In the genomic region with DNA sequence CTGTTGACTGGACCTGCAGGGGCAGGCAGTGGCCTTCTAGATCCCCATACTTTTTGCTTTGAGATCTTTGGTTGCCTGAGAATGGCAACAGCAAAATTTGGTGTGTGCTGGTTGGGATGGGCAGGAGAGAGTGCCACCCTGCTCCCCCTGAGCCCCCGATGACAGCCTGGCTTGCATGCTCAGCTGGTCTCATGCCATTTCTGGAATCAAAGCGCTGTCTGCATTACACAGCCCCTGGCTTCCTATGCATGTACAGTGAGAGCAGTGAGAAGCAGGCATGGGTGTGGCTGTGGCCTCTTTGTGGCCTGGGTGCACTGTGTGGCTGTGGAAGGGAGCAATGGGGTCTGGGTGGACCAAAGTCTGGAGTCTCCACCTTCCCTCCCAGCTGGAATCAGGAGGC, we compare ENCODE assay signal across 28 cellular contexts. TPM values are rescaled to one million over a fixed set of nuclear protein-coding genes. Genes with fewer than 3 reads are reported as not detected.
"Had no signal": no experiment of that assay in that cellular context is flagged by ENCODE, and none has a peak within 500 bp of the region (broad histone marks: within the 10 kb centered on the region; RNA-seq: fewer than 3 reads in every experiment).

No MANE protein-coding gene starts in this region.

- H3K4me1 Mint-ChIP-seq: activated T-helper 17 cell treated with anti-CD3 and anti-CD28 coated beads, Interleukin-2, amount 50 U/mL, for 72 hours had no signal

- ATAC-seq: activated CD4-positive, alpha-beta T cell treated with anti-CD3 and anti-CD28 coated beads for 36 hours; activated T-cell treated with anti-CD3 and anti-CD28 coated beads, Interleukin-2, amount 50 U/mL, for 4 hours; activated T-helper 17 cell treated with anti-CD3 and anti-CD28 coated beads, Interleukin-2, amount 50 U/mL, for 72 hours had no signal

- H3K4me3 ChIP-seq: ascending aorta, breast epithelium, cardiac muscle cell, colonic mucosa, esophagus squamous epithelium had no signal

- H3K9me3 Mint-ChIP-seq: activated CD4-positive, alpha-beta memory T cell treated with anti-CD3 and anti-CD28 coated beads for 36 hours; activated CD4-positive, alpha-beta T cell treated with anti-CD3 and anti-CD28 coated beads, Interleukin-2, amount 10 ng/mL, durations not matched to agents 24 days and 14 days; activated T-cell treated with anti-CD3 and anti-CD28 coated beads, Interleukin-2, amount 50 U/mL, for 4 hours; activated T-helper 17 cell treated with anti-CD3 and anti-CD28 coated beads, Interleukin-2, amount 50 U/mL, for 72 hours; brain had no signal

- H3K27ac Mint-ChIP-seq: activated CD4-positive, alpha-beta memory T cell treated with anti-CD3 and anti-CD28 coated beads for 36 hours; activated CD4-positive, alpha-beta T cell treated with anti-CD3 and anti-CD28 coated beads for 36 hours; activated CD4-positive, alpha-beta T cell treated with anti-CD3 and anti-CD28 coated beads, Interleukin-2, amount 10 ng/mL, durations not matched to agents 24 days and 14 days; activated naive CD8-positive, alpha-beta T cell had no signal

- H3K27me3 ChIP-seq: ascending aorta, breast epithelium, cardiac muscle cell, colonic mucosa, esophagus squamous epithelium had no signal

- H3K4me3 Mint-ChIP-seq: activated CD4-positive, alpha-beta memory T cell treated with anti-CD3 and anti-CD28 coated beads for 36 hours; activated CD4-positive, alpha-beta T cell treated with anti-CD3 and anti-CD28 coated beads for 36 hours; activated CD4-positive, alpha-beta T cell treated with anti-CD3 and anti-CD28 coated beads, Interleukin-2, amount 10 ng/mL, durations not matched to agents 24 days and 14 days; activated naive CD8-positive, alpha-beta T cell; activated T-cell treated with anti-CD3 and anti-CD28 coated beads, Interleukin-2, amount 50 U/mL, for 4 hours; activated T-helper 17 cell treated with anti-CD3 and anti-CD28 coated beads, Interleukin-2, amount 50 U/mL, for 72 hours; brain had no signal

- H3K27me3 Mint-ChIP-seq: activated CD4-positive, alpha-beta memory T cell treated with anti-CD3 and anti-CD28 coated beads for 36 hours; activated CD4-positive, alpha-beta T cell treated with anti-CD3 and anti-CD28 coated beads for 36 hours; activated CD4-positive, alpha-beta T cell treated with anti-CD3 and anti-CD28 coated beads, Interleukin-2, amount 10 ng/mL, durations not matched to agents 24 days and 14 days; activated naive CD8-positive, alpha-beta T cell; activated T-helper 17 cell treated with anti-CD3 and anti-CD28 coated beads, Interleukin-2, amount 50 U/mL, for 72 hours; brain had no signal

- H3K4me1 ChIP-seq: colonic mucosa had no signal

- H3K9me3 ChIP-seq: ascending aorta, breast epithelium, colonic mucosa, esophagus squamous epithelium had no signal

- H3K36me3 Mint-ChIP-seq: activated CD4-positive, alpha-beta memory T cell treated with anti-CD3 and anti-CD28 coated beads for 36 hours; activated naive CD8-positive, alpha-beta T cell; brain had no signal

- DNase-seq: activated CD4-positive, alpha-beta memory T cell treated with anti-CD3 and anti-CD28 coated beads for 36 hours; activated CD4-positive, alpha-beta T cell treated with anti-CD3 and anti-CD28 coated beads for 36 hours; activated CD4-positive, alpha-beta T cell treated with anti-CD3 and anti-CD28 coated beads, Interleukin-2, amount 10 ng/mL, durations not matched to agents 24 days and 14 days; activated CD4-positive, CD25-positive, alpha-beta regulatory T cell; activated CD4-positive, CD25-positive, alpha-beta regulatory T cell treated with anti-CD3 and anti-CD28 coated beads, Interleukin-2, amount 50 U/mL, for 72 hours; activated CD8-positive, alpha-beta memory T cell treated with anti-CD3 and anti-CD28 coated beads for 24 hours; activated effector memory CD4-positive, alpha-beta T cell treated with Interleukin-2 at 50 U/mL for 16 hours; activated gamma-delta T cell treated with Interleukin-2 at 50 U/mL for 16 hours; activated naive CD4-positive, alpha-beta T cell treated with anti-CD3 and anti-CD28 coated beads, Interleukin-2, amount 50 U/mL, for 16 hours; activated naive CD4-positive, alpha-beta T cell treated with Interleukin-2 at 50 U/mL for 16 hours; activated T-cell treated with anti-CD3 and anti-CD28 coated beads, Interleukin-2, amount 50 U/mL, for 4 hours; central memory CD4-positive, alpha-beta T cell; cerebellar nuclear complex; colonic mucosa; effector CD8-positive, alpha-beta T cell; esophagus squamous epithelium; head of caudate nucleus; T-helper 1 cell; T-helper 2 cell had no signal

- H3K36me3 ChIP-seq: ascending aorta, breast epithelium, cardiac muscle cell, colonic mucosa, esophagus squamous epithelium had no signal

- H3K27ac ChIP-seq: ascending aorta, breast epithelium, cardiac muscle cell, colonic mucosa, epithelial cell of prostate had no signal

RNA-seq across cellular contexts. Expression of gene NKD1, which starts 47.7 kb away (rescaled TPM):
- total RNA-seq: endothelial cell of umbilical vein, fibroblast of villous mesenchyme had no signal
